ENCODE assay signal across 19 cellular contexts in genomic region chr1:70963374-70963773, GRCh38.
"Had no signal": no experiment of that assay in that cellular context is flagged by ENCODE, and none has a peak within 500 bp of the region (broad histone marks: within the 10 kb centered on the region; RNA-seq: fewer than 3 reads in every experiment).

No MANE protein-coding gene starts in this region.

- H3K9me3 ChIP-seq: pancreas, stomach, testis, upper lobe of right lung had no signal

- H3K36me3 ChIP-seq: pancreas, stomach, upper lobe of right lung had no signal

- DNase-seq: activated CD4-positive, alpha-beta T cell treated with anti-CD3 and anti-CD28 coated beads, Interleukin-2, amount 50 U/mL, for 1 hour; activated CD8-positive, alpha-beta memory T cell treated with anti-CD3 and anti-CD28 coated beads for 24 hours; activated naive CD4-positive, alpha-beta T cell; activated naive CD8-positive, alpha-beta T cell treated with anti-CD3 and anti-CD28 coated beads, Interleukin-2, amount 10 ng/mL, durations not matched to agents 7 days and 5 days; central memory CD4-positive, alpha-beta T cell; effector CD4-positive, alpha-beta T cell; foreskin keratinocyte; immature natural killer cell; naive B cell; stimulated activated CD4-positive, alpha-beta T cell treated with anti-CD3 and anti-CD28 coated beads, Interleukin-12 subunit alpha, Interleukin-12 subunit beta, amount 100 ng/mL, for 4 hours; stimulated activated CD4-positive, alpha-beta T cell treated with anti-CD3 and anti-CD28 coated beads, Interleukin-2, amount 100 ng/mL, for 24 hours; stomach; testis; upper lobe of right lung had no signal

- H3K4me1 ChIP-seq: foreskin keratinocyte, pancreas, stomach, testis, upper lobe of right lung had no signal

- ATAC-seq: activated CD4-positive, CD25-positive, alpha-beta regulatory T cell treated with anti-CD3 and anti-CD28 coated beads, Interleukin-2, amount 50 U/mL, for 24 hours; foreskin keratinocyte; pancreas; upper lobe of right lung had no signal

- H3K27me3 ChIP-seq: foreskin keratinocyte, pancreas, stomach, testis, upper lobe of right lung had no signal

- FAIRE-seq: pancreas, TTC549 had no signal

- H3K27ac ChIP-seq: coronary artery, foreskin keratinocyte, pancreas, stomach, testis, upper lobe of right lung had no signal

- H3K4me3 ChIP-seq: coronary artery, lung, pancreas, stomach, testis, upper lobe of right lung had no signal
